Comparison of ENCODE assay signal across 1 cellular context in the genomic region with DNA sequence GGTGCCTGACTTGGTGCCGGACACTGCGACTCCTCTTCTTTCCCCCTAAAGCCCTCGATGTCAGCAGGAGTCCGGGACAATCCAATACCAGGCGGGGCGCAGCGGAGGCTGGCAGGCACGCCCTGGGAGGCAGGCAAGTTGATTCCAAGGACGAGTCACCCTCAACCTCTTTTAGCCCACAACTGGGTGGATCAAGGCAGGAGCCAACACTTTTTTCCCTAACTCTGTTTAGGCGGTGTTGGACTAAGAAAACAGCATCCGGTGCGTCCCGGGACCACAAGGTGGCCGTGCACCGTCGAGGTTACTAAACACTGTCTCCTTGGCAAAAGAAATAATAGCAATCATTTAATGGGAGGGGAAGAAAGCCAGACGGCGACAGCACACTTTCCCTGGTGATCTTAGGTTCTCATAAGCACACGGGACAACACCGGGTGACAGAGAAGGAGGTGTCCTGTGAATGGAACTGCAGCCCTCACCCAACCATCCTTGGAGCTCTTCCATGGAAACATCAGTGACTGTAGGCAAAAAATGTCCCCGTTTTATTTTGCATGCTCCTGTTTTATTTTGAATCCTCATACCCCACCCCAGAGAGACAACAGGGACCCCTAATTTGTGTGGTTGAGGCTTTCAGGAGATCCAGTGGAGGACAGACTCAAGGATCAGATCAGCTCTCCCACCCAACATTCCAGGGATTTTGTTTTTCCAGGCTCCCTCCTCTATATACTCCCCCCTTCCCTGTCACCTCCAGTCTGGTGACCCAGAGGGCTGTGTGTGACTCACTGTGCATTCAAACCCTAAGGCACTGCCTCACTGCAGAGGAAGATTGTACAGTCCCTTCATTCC.
TF ChIP-seq lines count a peak whose summit lies in the region.

No MANE protein-coding gene starts in this region.

TF ChIP-seq in H1, 55 proteins besides CTCF, POLR2A, EP300 and RAD21:
- 0 out of 2 replicates have a peak, but pooled peaks have one; percentile 4 for TF ChIP-seq SUZ12 (IDR thresholded peaks at IDR 0.05; ENCODE audit: low read length)
- no peak for TF ChIP-seq PHF8 (conservative IDR thresholded peaks at IDR 0.05; ENCODE audit: low read depth, low read length)
- peak; percentile 7 for TF ChIP-seq EZH2 (IDR thresholded peaks at IDR 0.05; ENCODE audit: low read depth, low read length, severe bottlenecking)
- no peak for TF ChIP-seq BCL11A (IDR thresholded peaks at IDR 0.05; ENCODE audit: low read depth in 2 of 2, low read length in 2 of 2)
- TF ChIP-seq GTF2F1 (IDR thresholded peaks at IDR 0.05; ENCODE audit: borderline replicate concordance, low read depth, low read length): no peak
